Comparison of ENCODE assay signal across 21 cellular contexts in the genomic region with DNA sequence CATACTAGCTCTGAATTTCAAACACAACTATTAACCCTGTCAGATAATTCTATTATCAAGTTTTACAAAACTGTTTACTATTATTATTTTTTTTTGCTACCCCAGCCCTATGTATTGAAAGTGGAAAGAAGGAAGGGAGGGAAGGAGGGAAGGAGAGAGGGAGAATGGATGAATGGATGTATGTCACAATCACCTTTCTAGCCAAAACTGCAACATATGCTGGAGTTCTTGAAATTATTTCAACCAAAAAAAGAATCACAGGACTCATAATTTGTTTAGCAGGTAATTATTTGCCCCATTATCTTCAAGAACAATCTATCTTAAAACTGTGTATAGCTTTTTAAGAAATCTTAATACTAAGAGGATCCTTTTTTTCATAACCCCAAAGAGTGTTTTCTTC. TPM values are rescaled to one million over a fixed set of nuclear protein-coding genes. Genes with fewer than 3 reads are reported as not detected.
DNase-seq lines count a peak whose midpoint lies in the region; ATAC-seq, FAIRE-seq and TF ChIP-seq lines count a peak whose summit lies in the region.
"Had no signal": no experiment of that assay in that cellular context is flagged by ENCODE, and none has a peak within 500 bp of the region (broad histone marks: within the 10 kb centered on the region; RNA-seq: fewer than 3 reads in every experiment).

No MANE protein-coding gene starts in this region.

- H3K9me2 ChIP-seq in OCI-LY7 (ENCODE audit: insufficient read depth, low read length): no peaks in the 10 kb centered on the region

- H3K27ac Mint-ChIP-seq in astrocyte (ENCODE audit: unreplicated experiment) (peak overlapping the region; percentile 82), type B pancreatic cell (no peak overlapping the region)
- H3K27ac Mint-ChIP-seq in naive thymus-derived CD4-positive, alpha-beta T cell: peak overlapping the region in 6 of 9 donors; percentile 5 to 76 (median 47)

- peaks cover 55% of the 10 kb centered on the region for H3K4me1 Mint-ChIP-seq in astrocyte (ENCODE audit: low read depth, unreplicated experiment)
- peaks cover 60 to 93% (median 90%) of the 10 kb centered on the region in 7 donors for H3K4me1 Mint-ChIP-seq in naive thymus-derived CD4-positive, alpha-beta T cell
- peaks cover 68% of the 10 kb centered on the region for H3K4me1 Mint-ChIP-seq in type B pancreatic cell (ENCODE audit: unreplicated experiment)

- H3K36me3 ChIP-seq in HepG2 (replicated peaks in 1 of 2; ENCODE audit: control insufficient read depth in 1 of 2, insufficient read depth in 2 of 2, low read length in 2 of 2) (no peaks in the 10 kb centered on the region; a peak in 1 of 5 replicates), right lobe of liver (no peaks in the 10 kb centered on the region), astrocyte (ENCODE audit: insufficient read depth, low read length) (no peaks in the 10 kb centered on the region), OCI-LY7 (ENCODE audit: insufficient read depth, low read length) (no peaks in the 10 kb centered on the region)
- H3K36me3 ChIP-seq in naive thymus-derived CD4-positive, alpha-beta T cell (ENCODE audit: control insufficient read depth in 2 of 3, insufficient read depth in 3 of 3, low read length in 3 of 3): no peaks in the 10 kb centered on the region
- H3K36me3 ChIP-seq: adrenal gland, heart left ventricle had no signal

- H3K4me3 Mint-ChIP-seq in astrocyte (ENCODE audit: unreplicated experiment) (peak overlapping the region; percentile 67), type B pancreatic cell (peak overlapping the region; percentile 58)
- H3K4me3 Mint-ChIP-seq in naive thymus-derived CD4-positive, alpha-beta T cell: peak overlapping the region in 5 of 10 donors; percentile 16 to 77 (median 68)

- H3K4me1 ChIP-seq in HepG2 (ENCODE audit: insufficient read depth, low read length) (peaks cover 77% of the 10 kb centered on the region), right lobe of liver (peaks cover 0 to 54% (median 11%) of the 10 kb centered on the region in 4 donors), astrocyte (ENCODE audit: insufficient read depth, low read length) (peaks cover 40% of the 10 kb centered on the region), OCI-LY7 (ENCODE audit: insufficient read depth, low read length, poor library complexity, severe bottlenecking) (no peaks in the 10 kb centered on the region)
- peaks cover 0 to 50% of the 10 kb centered on the region in 2 donors for H3K4me1 ChIP-seq in naive thymus-derived CD4-positive, alpha-beta T cell (ENCODE audit: control insufficient read depth in 2 of 2, insufficient read depth in 2 of 2, low read length in 2 of 2)

- H3K4me2 ChIP-seq in HepG2 (ENCODE audit: low read depth, low read length): peak overlapping the region; percentile 81
- peak overlapping the region; percentile 81 for H3K4me2 ChIP-seq in astrocyte (ENCODE audit: low read length)
- H3K4me2 ChIP-seq in OCI-LY7 (ENCODE audit: low read length): no peak overlapping the region

- H3K9me3 Mint-ChIP-seq in astrocyte (ENCODE audit: unreplicated experiment) (no peaks in the 10 kb centered on the region), type B pancreatic cell (no peaks in the 10 kb centered on the region)
- peaks cover 0 to 1% (median 0%) of the 10 kb centered on the region in 11 donors for H3K9me3 Mint-ChIP-seq in naive thymus-derived CD4-positive, alpha-beta T cell

- H4K20me1 ChIP-seq in HepG2 (ENCODE audit: insufficient read depth, low read length) (peaks cover 87% of the 10 kb centered on the region), astrocyte (ENCODE audit: insufficient read depth, low read length) (peaks cover 85% of the 10 kb centered on the region), OCI-LY7 (ENCODE audit: insufficient read depth, low read length) (no peaks in the 10 kb centered on the region)

- FAIRE-seq in HepG2 (lab: Jason Lieb, UNC) (no peak), astrocyte (lab: Jason Lieb, UNC) (no peak)
- FAIRE-seq: G401.6, keratinocyte had no signal

- in situ Hi-C loops in HepG2 (cut with HindIII; ENCODE audit: extremely low pct_ligation_motif_present, low pct_unique_long_range_greater_than_20kb): no loop called here

- no peak for ATAC-seq in HepG2
- ATAC-seq in right lobe of liver: no peak
- no peak for ATAC-seq in naive thymus-derived CD4-positive, alpha-beta T cell
- no peak for ATAC-seq in HG03521 (IDR thresholded peaks at IDR 0.05; ENCODE audit: unreplicated experiment)

- TF ChIP-seq POLR2A in HepG2 (IDR thresholded peaks at IDR 0.05; ENCODE audit: insufficient read depth in 1 of 2, low read depth in 2 of 2, low read length in 2 of 2): no peak
- no peak for TF ChIP-seq POLR2A in right lobe of liver (IDR thresholded peaks at IDR 0.05)

- peak overlapping the region in 1 of 3 experiments; percentile 35; a peak in 3 of 6 replicates for H3K4me3 ChIP-seq in HepG2 (replicated peaks in 1 of 3; ENCODE audit: insufficient read depth in 1 of 3, low read depth in 2 of 3, low read length in 3 of 3)
- no peak overlapping the region for H3K4me3 ChIP-seq in right lobe of liver
- no peak overlapping the region for H3K4me3 ChIP-seq in astrocyte (ENCODE audit: insufficient read depth, low read depth, low read length)
- H3K4me3 ChIP-seq in naive thymus-derived CD4-positive, alpha-beta T cell (ENCODE audit: low read length): no peak overlapping the region
- no peak overlapping the region for H3K4me3 ChIP-seq in OCI-LY7 (ENCODE audit: low read depth, low read length, poor library complexity, severe bottlenecking)
- H3K4me3 ChIP-seq: mucosa of descending colon had no signal

- H3K36me3 Mint-ChIP-seq in astrocyte (ENCODE audit: low read depth, unreplicated experiment) (no peaks in the 10 kb centered on the region), type B pancreatic cell (peaks cover 11% of the 10 kb centered on the region)
- H3K36me3 Mint-ChIP-seq in naive thymus-derived CD4-positive, alpha-beta T cell: peaks cover 0 to 4% (median 0%) of the 10 kb centered on the region in 5 donors

- H3K27me3 ChIP-seq in HepG2 (ENCODE audit: control insufficient read depth in 1 of 2, insufficient read depth in 2 of 2, low read length in 2 of 2) (peaks cover 0 to 4% of the 10 kb centered on the region in 2 experiments; a peak in 2 of 5 replicates), right lobe of liver (no peaks in the 10 kb centered on the region), astrocyte (ENCODE audit: insufficient read depth, low read length) (no peaks in the 10 kb centered on the region)
- no peaks in the 10 kb centered on the region for H3K27me3 ChIP-seq in naive thymus-derived CD4-positive, alpha-beta T cell (ENCODE audit: control insufficient read depth in 2 of 2, insufficient read depth in 2 of 2, low read length in 2 of 2)
- H3K27me3 ChIP-seq: adrenal gland, heart left ventricle had no signal

- H2AFZ ChIP-seq in HepG2 (ENCODE audit: low read length) (no peak overlapping the region), astrocyte (ENCODE audit: low read depth, low read length) (no peak overlapping the region), OCI-LY7 (ENCODE audit: low read length) (no peak overlapping the region)

- H3K9me3 ChIP-seq in HepG2 (ENCODE audit: low read length): no peaks in the 10 kb centered on the region
- H3K9me3 ChIP-seq in right lobe of liver: no peaks in the 10 kb centered on the region
- no peaks in the 10 kb centered on the region for H3K9me3 ChIP-seq in astrocyte (ENCODE audit: insufficient read depth, low read depth, low read length)
- no peaks in the 10 kb centered on the region for H3K9me3 ChIP-seq in naive thymus-derived CD4-positive, alpha-beta T cell (ENCODE audit: control insufficient read depth in 2 of 3, low read length in 3 of 3)
- H3K9me3 ChIP-seq in OCI-LY7 (ENCODE audit: low read length): no peaks in the 10 kb centered on the region
- H3K9me3 ChIP-seq: adrenal gland, Caco-2, heart left ventricle, mucosa of descending colon had no signal

- H3K27me3 Mint-ChIP-seq in astrocyte (ENCODE audit: low read depth, unreplicated experiment) (no peaks in the 10 kb centered on the region), type B pancreatic cell (no peaks in the 10 kb centered on the region)
- H3K27me3 Mint-ChIP-seq in naive thymus-derived CD4-positive, alpha-beta T cell: peaks cover 0 to 9% (median 0%) of the 10 kb centered on the region in 5 donors

- TF ChIP-seq CTCF in HepG2 (CRISPR knock-in tag; IDR thresholded peaks at IDR 0.05) (no peak), right lobe of liver (IDR thresholded peaks at IDR 0.05) (no peak), astrocyte (IDR thresholded peaks at IDR 0.05; ENCODE audit: insufficient read depth, low read depth, low read length) (no peak), type B pancreatic cell (conservative IDR thresholded peaks at IDR 0.05) (no peak), OCI-LY7 (conservative IDR thresholded peaks at IDR 0.05; ENCODE audit: low read length) (no peak)

- BruUV-seq in HepG2 (replicated peaks; lab: Mats Ljungman, UMichigan) (no TSS peak), OCI-LY7 (replicated peaks; lab: Mats Ljungman, UMichigan) (no TSS peak)

- intact Hi-C loops in HepG2 (cut with micrococcal nuclease; ENCODE audit: unreplicated experiment) (no loop called here), right lobe of liver (cut with DNase I) (no loop called here), OCI-LY7 (cut with micrococcal nuclease; ENCODE audit: unreplicated experiment) (no loop called here)
- intact Hi-C loops in naive thymus-derived CD4-positive, alpha-beta T cell (cut with micrococcal nuclease): no loop called here

- TF ChIP-seq EP300 in HepG2 (IDR thresholded peaks at IDR 0.05; ENCODE audit: low read depth in 2 of 2, low read length in 2 of 2): no peak
- no peak for TF ChIP-seq EP300 in HepG2 (CRISPR knock-in tag; IDR thresholded peaks at IDR 0.05; ENCODE audit: borderline replicate concordance)

- no peak for TF ChIP-seq RAD21 in HepG2 (CRISPR knock-in tag; IDR thresholded peaks at IDR 0.05)

- CTCF ChIA-PET in HepG2 (lab: Yijun Ruan, JAX; ENCODE audit: low intra/inter-chr PET ratio, low total read pairs) (no interaction called here), OCI-LY7 (lab: Charles Lee; ENCODE audit: unreplicated experiment) (no interaction called here)
- CTCF ChIA-PET in naive thymus-derived CD4-positive, alpha-beta T cell (lab: Charles Lee): interaction anchor here (0.7 to 2.0 kb wide), 3 partner anchors 13 to 494 kb away, joined by 3 to 4 read pairs (median 3); no protein-coding TSS in a partner anchor

- POLR2A ChIA-PET in HepG2 (lab: Yijun Ruan, JAX): interaction anchor here (1.2 kb wide), 1 partner anchor 195 kb away, joined by 4 read pairs; no protein-coding TSS in a partner anchor
- POLR2A ChIA-PET in naive thymus-derived CD4-positive, alpha-beta T cell (lab: Charles Lee): interaction anchor here (0.6 to 0.7 kb wide), 3 partner anchors 13 to 433 kb away, joined by 3 read pairs; no protein-coding TSS in a partner anchor
- POLR2A ChIA-PET in OCI-LY7 (lab: Charles Lee): interaction anchor here (0.9 kb wide), 1 partner anchor 27 kb away, joined by 3 read pairs; no protein-coding TSS in a partner anchor

- DNase-seq in HepG2 (ENCODE audit: low spot score) (no peak), right lobe of liver (no peak), astrocyte (ENCODE audit: low read depth) (no peak), type B pancreatic cell (ENCODE audit: extremely low spot score, unreplicated experiment) (no peak), OCI-LY7 (ENCODE audit: low spot score) (no peak), SIG-M5 (lab: John Stamatoyannopoulos, UW) (no peak)
- no peak for DNase-seq in naive thymus-derived CD4-positive, alpha-beta T cell
- DNase-seq: adrenal gland; Caco-2; heart left ventricle; Karpas-422; mucosa of descending colon; NCI-H1694; NCI-H526 treated with DMSO at 0.1 percent for 48 hours; stimulated activated CD4-positive, alpha-beta T cell treated with anti-CD3 and anti-CD28 coated beads, Interleukin-2, amount 100 ng/mL, for 48 hours; stimulated activated CD8-positive, alpha-beta memory T cell treated with anti-CD3 and anti-CD28 coated beads, Interleukin-4, amount 100 ng/mL, for 48 hours; T-helper 2 cell had no signal

- H3K79me2 ChIP-seq in HepG2 (ENCODE audit: insufficient read depth, low read length) (peaks cover 100% of the 10 kb centered on the region), astrocyte (ENCODE audit: insufficient read depth, low read length) (peaks cover 100% of the 10 kb centered on the region), OCI-LY7 (ENCODE audit: insufficient read depth, low read depth, low read length) (no peaks in the 10 kb centered on the region)

- no peak overlapping the region for H3K9ac ChIP-seq in HepG2 (ENCODE audit: insufficient read depth, low read depth, low read length)
- H3K9ac ChIP-seq in astrocyte (ENCODE audit: low read length): peak overlapping the region; percentile 54

- H3K27ac ChIP-seq in HepG2 (ENCODE audit: extremely low read length, insufficient read depth, low read length) (no peak overlapping the region), right lobe of liver (no peak overlapping the region), astrocyte (ENCODE audit: low read depth, low read length) (peak overlapping the region; percentile 59), OCI-LY7 (ENCODE audit: low read depth, low read length, poor library complexity, severe bottlenecking) (no peak overlapping the region)
- no peak overlapping the region for H3K27ac ChIP-seq in naive thymus-derived CD4-positive, alpha-beta T cell (ENCODE audit: low read depth, low read length)
- H3K27ac ChIP-seq: epithelial cell of prostate had no signal

RNA-seq across cellular contexts. Expression of a gene that starts 5.4 kb away (rescaled TPM):
- 69.0 and 99.0 TPM in 2 replicates for total RNA-seq in HepG2 (2016; rRNA removed; fragmentation: Illumina TruSeq; extraction: Trizol)
- 27.6 and 36.4 TPM in 2 replicates for total RNA-seq in HepG2 (2016; cell fraction: cytosol; rRNA removed; fragmentation: Illumina TruSeq; extraction: Trizol; ENCODE audit: low read depth)
- total RNA-seq in HepG2 (2016; cell fraction: insoluble cytoplasmic fraction; rRNA removed; fragmentation: Illumina TruSeq; extraction: Trizol): 66.8 and 94.5 TPM in 2 replicates
- total RNA-seq in HepG2 (2016; cell fraction: membrane; rRNA removed; fragmentation: Illumina TruSeq; extraction: Trizol): 25.1 and 28.0 TPM in 2 replicates
- total RNA-seq in HepG2 (2016; cell fraction: nucleus; rRNA removed; fragmentation: Illumina TruSeq; extraction: Trizol): 94.9 and 106 TPM in 2 replicates
- polyA plus RNA-seq in HepG2 (2011; rRNA removed): 18.1 and 21.0 TPM in 2 replicates
- polyA plus RNA-seq in HepG2 (2011; cell fraction: cytosol; rRNA removed): 7.6 and 13.3 TPM in 2 replicates
- polyA plus RNA-seq in HepG2 (2011; cell fraction: nucleus; rRNA removed): 13.9 and 17.0 TPM in 2 replicates
- 28.1 and 32.1 TPM in 2 replicates for polyA plus RNA-seq in HepG2 (2012)
- polyA plus RNA-seq in HepG2 (2016; cell fraction: cytosol; fragmentation: Illumina TruSeq; extraction: Trizol; ENCODE audit: low read depth): 1.1 and 1.3 TPM in 2 replicates
- polyA plus RNA-seq in HepG2 (2016; cell fraction: insoluble cytoplasmic fraction; fragmentation: Illumina TruSeq; extraction: Trizol; ENCODE audit: low read depth): 40.5 and 44.9 TPM in 2 replicates
- polyA plus RNA-seq in HepG2 (2016; cell fraction: membrane; fragmentation: Illumina TruSeq; extraction: Trizol; ENCODE audit: low read depth): 4.3 and 4.9 TPM in 2 replicates
- polyA plus RNA-seq in HepG2 (2016; cell fraction: nucleus; fragmentation: Illumina TruSeq; extraction: Trizol; ENCODE audit: insufficient read depth, low read depth): 46.0 and 49.0 TPM in 2 replicates
- 5.6 and 32.4 TPM in 2 replicates for polyA minus RNA-seq in HepG2 (2011; rRNA and poly(A)+ RNA removed; ENCODE audit: low replicate concordance)
- 42.3 and 56.3 TPM in 2 replicates for polyA minus RNA-seq in HepG2 (2011; cell fraction: cytosol; rRNA and poly(A)+ RNA removed)
- 188 and 226 TPM in 2 replicates for polyA minus RNA-seq in HepG2 (2011; cell fraction: nucleus; rRNA and poly(A)+ RNA removed)
- total RNA-seq in right lobe of liver: 10 to 100 TPM; 15.4 to 34.0 (median 21.5) TPM
- total RNA-seq in astrocyte: 46.7 and 55.5 TPM in 2 replicates
- total RNA-seq in naive thymus-derived CD4-positive, alpha-beta T cell: 10 to 100 TPM; 13.8 to 42.6 (median 35.8) TPM
- 10 to 100 TPM; 24.0 to 35.2 TPM for polyA plus RNA-seq in naive thymus-derived CD4-positive, alpha-beta T cell
- 52.5 and 88.6 TPM in 2 replicates for total RNA-seq in type B pancreatic cell (ENCODE audit: low replicate concordance)
- total RNA-seq in OCI-LY7 (2014; rRNA removed; shearing (Covaris generic)): not detected in 2 replicates
- total RNA-seq in OCI-LY7 (2022): not detected in 2 replicates

Comparison
In these comparisons a context has a peak if more than half of its experiments do, and no peak if none do; other contexts are left out.
1. RNA of a gene that starts 5.4 kb away (total RNA-seq): 52.5 to 88.6 TPM in type B pancreatic cell, 25.1 to 106 TPM in HepG2, 46.7 to 55.5 TPM in astrocyte, 13.8 to 42.6 TPM in naive thymus-derived CD4-positive, alpha-beta T cell and 15.4 to 34.0 TPM in right lobe of liver; not detected in OCI-LY7; every median in the first group is over 10 times any median in the second.